In the genomic region with DNA sequence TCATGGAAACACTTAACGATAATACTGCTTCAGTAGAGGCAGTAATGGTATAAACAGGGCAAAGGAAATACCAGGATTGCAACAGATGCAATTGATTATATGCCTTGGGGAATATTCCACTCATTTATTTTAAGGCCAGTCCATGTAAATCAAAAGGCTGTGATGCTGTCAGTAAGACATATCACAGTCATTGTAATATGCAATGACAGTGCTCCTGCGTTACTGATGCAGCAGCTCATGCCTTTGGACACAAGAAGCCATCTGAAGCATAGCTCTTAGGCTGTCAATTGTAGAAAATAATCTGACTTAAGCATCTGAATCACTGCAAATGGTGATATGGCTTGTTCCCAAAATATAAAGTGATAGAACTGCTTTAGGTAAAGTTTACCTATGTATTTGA, we compare ENCODE assay signal across 33 cellular contexts.
"Had no signal": no experiment of that assay in that cellular context is flagged by ENCODE, and none has a peak within 500 bp of the region (broad histone marks: within the 10 kb centered on the region; RNA-seq: fewer than 3 reads in every experiment).

No MANE protein-coding gene starts in this region.

- H3K4me2 ChIP-seq: KMS-11 had no signal

- H3K9ac ChIP-seq: KMS-11 had no signal

- H3K4me3 ChIP-seq: MG63 had no signal

- H3K27me3 ChIP-seq: MG63 had no signal

- H3K9me3 ChIP-seq: MG63 had no signal

- DNase-seq: Karpas-422, Kasumi-1, MG63, MM.1S, MV-4-11, NCI-H1048, NCI-H1092, NCI-H1092 treated with DMSO at 0.1 percent for 48 hours, NCI-H1105, NCI-H1105 treated with DMSO at 0.1 percent for 48 hours, NCI-H1417, NCI-H1417 treated with DMSO at 0.1 percent for 48 hours, NCI-H1436, NCI-H1436 treated with DMSO at 0.1 percent for 48 hours, NCI-H146, NCI-H1694, NCI-H1694 treated with DMSO at 0.1 percent for 48 hours, NCI-H187, NCI-H1930, NCI-H2029, NCI-H2029 treated with DMSO at 0.1 percent for 48 hours, NCI-H2081, NCI-H2081 treated with DMSO at 0.1 percent for 48 hours, NCI-H2107, NCI-H2171, NCI-H2171 treated with DMSO at 0.1 percent for 48 hours, NCI-H226, NCI-H345, NCI-H446, NCI-H446 treated with DMSO at 0.1 percent for 48 hours, NCI-H510A, NCI-H510A treated with DMSO at 0.1 percent for 48 hours had no signal

- H3K36me3 ChIP-seq: MG63 had no signal

- H3K27ac ChIP-seq: KMS-11 had no signal
